Comparison of ENCODE assay signal across 13 cellular contexts in genomic region chr17:18356624-18357023, GRCh38. TPM values are rescaled to one million over a fixed set of nuclear protein-coding genes. Genes with fewer than 3 reads are reported as not detected.
DNase-seq lines count a peak whose midpoint lies in the region; ATAC-seq and TF ChIP-seq lines count a peak whose summit lies in the region.
"Had no signal": no experiment of that assay in that cellular context is flagged by ENCODE, and none has a peak within 500 bp of the region (broad histone marks: within the 10 kb centered on the region; RNA-seq: fewer than 3 reads in every experiment).

No MANE protein-coding gene starts in this region.

- H3K4me3 Mint-ChIP-seq in activated CD4-positive, alpha-beta T cell treated with anti-CD3 and anti-CD28 coated beads for 36 hours, result no peak overlapping the region

- H3K9me3 ChIP-seq in sigmoid colon, result no peaks in the 10 kb centered on the region

- H3K4me1 Mint-ChIP-seq in activated CD4-positive, alpha-beta T cell treated with anti-CD3 and anti-CD28 coated beads for 36 hours, result peaks cover under 1% of the 10 kb centered on the region

- DNase-seq in CD1c-positive myeloid dendritic cell (ENCODE audit: extremely low spot score) (peak; percentile 86), amniotic epithelial cell (ENCODE audit: low read depth) (peak; percentile 85), left cardiac atrium (peak; percentile 39), sigmoid colon (peak; percentile 81), GDM1 (lab: John Stamatoyannopoulos, UW) (no peak)
- DNase-seq in activated CD4-positive, alpha-beta T cell treated with anti-CD3 and anti-CD28 coated beads for 4 hours, result no peak
- no peak for DNase-seq in activated CD4-positive, alpha-beta T cell treated with anti-CD3 and anti-CD28 coated beads for 36 hours
- DNase-seq: foreskin melanocyte, NCI-H1436 had no signal

- 89 to 90% methylated on average over 10 of the region's 10 CpGs for WGBS in sigmoid colon, 2 donors

- H3K27ac Mint-ChIP-seq in activated CD4-positive, alpha-beta T cell treated with anti-CD3 and anti-CD28 coated beads for 36 hours, result no peak overlapping the region

- peak overlapping the region; percentile 31 to 57 (median 51) for H3K27ac ChIP-seq in sigmoid colon
- H3K27ac ChIP-seq: HL-60 had no signal

- no peak overlapping the region for H3K4me3 ChIP-seq in sigmoid colon
- H3K4me3 ChIP-seq: GM12878, smooth muscle cell had no signal

- CTCF ChIA-PET in activated CD4-positive, alpha-beta T cell treated with anti-CD3 and anti-CD28 coated beads for 36 hours (lab: Charles Lee), result no interaction called here

- TF ChIP-seq POLR2A in sigmoid colon (IDR thresholded peaks at IDR 0.05), result no peak

- H3K4me1 ChIP-seq in sigmoid colon, result no peaks in the 10 kb centered on the region

- H3K36me3 ChIP-seq in sigmoid colon, result peaks cover 0 to 58% (median 4%) of the 10 kb centered on the region in 4 donors

- no peaks in the 10 kb centered on the region for H3K9me3 Mint-ChIP-seq in activated CD4-positive, alpha-beta T cell treated with anti-CD3 and anti-CD28 coated beads for 36 hours (ENCODE audit: low read depth)

- H3K27me3 Mint-ChIP-seq in activated CD4-positive, alpha-beta T cell treated with anti-CD3 and anti-CD28 coated beads for 36 hours, result no peaks in the 10 kb centered on the region

- H3K27me3 ChIP-seq in sigmoid colon, result no peaks in the 10 kb centered on the region

- peak; percentile 57 to 93 for ATAC-seq in left cardiac atrium
- ATAC-seq in HG02938 (IDR thresholded peaks at IDR 0.05; ENCODE audit: unreplicated experiment), result no peak
- ATAC-seq in activated CD4-positive, alpha-beta T cell treated with anti-CD3 and anti-CD28 coated beads for 36 hours, result no peak
- ATAC-seq: GM12878 had no signal

- intact Hi-C loops in left cardiac atrium (cut with DNase I), result no loop called here
- intact Hi-C loops in sigmoid colon (cut with DNase I), result no loop called here
- intact Hi-C loops in activated CD4-positive, alpha-beta T cell treated with anti-CD3 and anti-CD28 coated beads for 36 hours (cut with DNase I, micrococcal nuclease), result no loop called here

- TF ChIP-seq EP300 in sigmoid colon (IDR thresholded peaks at IDR 0.05), result no peak

- POLR2A ChIA-PET in activated CD4-positive, alpha-beta T cell treated with anti-CD3 and anti-CD28 coated beads for 36 hours (lab: Charles Lee), result no interaction called here

- no peak for TF ChIP-seq CTCF in sigmoid colon (IDR thresholded peaks at IDR 0.05)

- peaks cover 34% of the 10 kb centered on the region for H3K36me3 Mint-ChIP-seq in activated CD4-positive, alpha-beta T cell treated with anti-CD3 and anti-CD28 coated beads for 36 hours (ENCODE audit: low read depth)

RNA-seq across cellular contexts. Expression of gene SHMT1, which starts 6.7 kb away (rescaled TPM):
- total RNA-seq in left cardiac atrium (10 to 100 TPM; 13.8 to 34.3 TPM), sigmoid colon (10 to 100 TPM; 21.9 to 34.2 (median 26.9) TPM)
- 10 to 100 TPM; 16.2 to 34.8 (median 24.7) TPM for polyA plus RNA-seq in sigmoid colon
- total RNA-seq in activated CD4-positive, alpha-beta T cell treated with anti-CD3 and anti-CD28 coated beads for 36 hours, result 10 to 100 TPM; 58.7 to 61.0 TPM

RNA-seq across cellular contexts. Expression of gene EVPLL, which starts 21.0 kb away (rescaled TPM):
- total RNA-seq in left cardiac atrium (not detected), sigmoid colon (not detected)
- under 1 TPM in 2 of 3 donors, not detected in 1; 0.28 to 0.60 TPM for polyA plus RNA-seq in sigmoid colon
- under 1 TPM in 1 of 2 experiments, not detected in 1; 0.37 TPM for total RNA-seq in activated CD4-positive, alpha-beta T cell treated with anti-CD3 and anti-CD28 coated beads for 36 hours
- total RNA-seq: GM12878, smooth muscle cell had no signal
- polyA plus RNA-seq: GM12878, smooth muscle cell had no signal

RNA-seq across cellular contexts. Expression of gene SMCR8, which starts 41.5 kb away (rescaled TPM):
- 10 to 100 TPM; 11.8 to 12.0 TPM for total RNA-seq in left cardiac atrium
- total RNA-seq in sigmoid colon, result 10 to 100 TPM in 3 of 4 donors, 1 to 10 TPM in 1; 9.3 to 12.2 (median 10.6) TPM
- polyA plus RNA-seq in sigmoid colon, result 10 to 100 TPM in 1 of 3 donors, 1 to 10 TPM in 2; 4.2 to 16.6 (median 6.7) TPM
- total RNA-seq in activated CD4-positive, alpha-beta T cell treated with anti-CD3 and anti-CD28 coated beads for 36 hours, result 10 to 100 TPM; 13.2 to 14.5 TPM

RNA-seq across cellular contexts. Expression of gene TOP3A, which starts 41.8 kb away (rescaled TPM):
- total RNA-seq in left cardiac atrium (10 to 100 TPM; 12.3 to 18.1 TPM), sigmoid colon (10 to 100 TPM; 22.1 to 42.4 (median 26.0) TPM)
- 10 to 100 TPM in 1 of 3 donors, 1 to 10 TPM in 2; 5.4 to 21.6 (median 5.5) TPM for polyA plus RNA-seq in sigmoid colon
- total RNA-seq in activated CD4-positive, alpha-beta T cell treated with anti-CD3 and anti-CD28 coated beads for 36 hours, result 10 to 100 TPM; 44.1 to 57.9 TPM

Comparison
In these comparisons a context has a peak if more than half of its experiments do, and no peak if none do; other contexts are left out.
1. DNase-seq: peak in CD1c-positive myeloid dendritic cell (single experiment), amniotic epithelial cell (single experiment), left cardiac atrium (single experiment) and sigmoid colon (single experiment); none in activated CD4-positive, alpha-beta T cell treated with anti-CD3 and anti-CD28 coated beads for 4 hours (0 of 2), GDM1 (single experiment) and activated CD4-positive, alpha-beta T cell treated with anti-CD3 and anti-CD28 coated beads for 36 hours (single experiment).
2. ATAC-seq: peak in left cardiac atrium (2 of 2); none in HG02938 (single experiment) and activated CD4-positive, alpha-beta T cell treated with anti-CD3 and anti-CD28 coated beads for 36 hours (single experiment).